3 cellular contexts compared by ENCODE assay signal in the genomic region with DNA sequence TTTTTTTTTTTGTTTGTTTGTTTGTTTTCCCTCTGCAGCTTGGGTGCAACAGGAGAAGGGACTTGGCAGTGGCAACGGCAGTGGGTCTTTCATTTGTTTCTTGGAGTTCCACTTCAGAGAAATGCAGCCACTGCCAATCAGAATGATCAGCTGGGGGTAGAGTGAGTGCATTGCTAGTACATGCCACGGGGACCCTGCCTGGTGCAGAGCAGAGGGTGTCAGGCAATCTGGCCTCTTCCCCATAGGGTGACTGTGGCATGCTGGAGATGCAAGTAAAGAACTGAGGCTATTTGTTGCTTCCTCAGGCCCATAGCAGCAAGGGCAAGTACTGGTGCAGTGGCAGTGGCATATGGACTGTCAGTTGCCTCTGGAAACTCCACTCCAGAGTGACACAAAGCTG.
"Had no signal": no experiment of that assay in that cellular context is flagged by ENCODE, and none has a peak within 500 bp of the region (broad histone marks: within the 10 kb centered on the region; RNA-seq: fewer than 3 reads in every experiment).

No MANE protein-coding gene starts in this region.

- DNase-seq: GDM1, GF-D8 had no signal

- ATAC-seq: GM12878 had no signal

- H3K4me3 ChIP-seq: GM12878 had no signal
